Comparison of ENCODE assay signal across 22 cellular contexts in the genomic region with DNA sequence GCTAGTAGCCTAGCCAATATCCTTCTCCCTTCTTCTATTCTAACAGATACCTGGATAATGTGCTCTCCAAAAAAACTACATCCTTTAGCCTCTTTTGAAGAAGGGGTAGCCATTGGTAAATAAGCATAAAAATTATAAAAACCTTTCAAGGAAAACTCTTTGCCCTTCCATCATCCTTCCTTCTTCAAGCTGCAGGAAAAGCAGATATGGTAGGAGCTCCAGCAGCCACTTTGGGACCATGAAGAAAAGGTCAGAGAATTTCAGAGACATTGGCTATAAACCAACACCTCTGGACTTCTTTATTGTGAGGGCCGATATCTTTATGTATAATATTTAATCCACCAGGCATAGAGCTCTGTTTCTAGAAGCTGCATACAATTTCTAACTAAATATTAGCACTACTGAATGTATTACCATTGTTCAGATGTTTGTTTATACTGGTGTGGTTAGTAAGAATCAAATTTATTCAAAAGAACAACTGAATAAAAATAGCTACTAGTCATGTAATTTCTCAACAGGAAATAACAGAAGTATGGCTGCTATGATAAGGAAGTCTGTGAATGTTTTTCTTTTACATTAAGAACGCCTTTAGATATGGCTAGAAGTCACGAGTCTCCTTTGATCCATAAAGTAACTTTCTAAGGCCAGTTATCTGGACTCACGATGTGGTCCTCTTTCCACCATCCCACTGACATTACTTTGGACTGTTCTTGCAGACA. TPM values are rescaled to one million over a fixed set of nuclear protein-coding genes. Genes with fewer than 3 reads are reported as not detected.
DNase-seq lines count a peak whose midpoint lies in the region; ATAC-seq and TF ChIP-seq lines count a peak whose summit lies in the region.
"Had no signal": no experiment of that assay in that cellular context is flagged by ENCODE, and none has a peak within 500 bp of the region (broad histone marks: within the 10 kb centered on the region; RNA-seq: fewer than 3 reads in every experiment).

No MANE protein-coding gene starts in this region.

- peaks cover 0 to 12% (median 7%) of the 10 kb centered on the region in 7 donors for H3K9me3 Mint-ChIP-seq in CD14-positive monocyte
- peaks cover 18% of the 10 kb centered on the region for H3K9me3 Mint-ChIP-seq in mesothelial cell of epicardium
- peaks cover 2 to 9% (median 7%) of the 10 kb centered on the region in 5 donors for H3K9me3 Mint-ChIP-seq in CD8-positive, alpha-beta memory T cell

- POLR2A ChIA-PET in CD8-positive, alpha-beta memory T cell (lab: Charles Lee) = no interaction called here

- H3K27ac ChIP-seq in Karpas-422 (ENCODE audit: low read length) (no peak overlapping the region), brain microvascular endothelial cell (peak overlapping the region; percentile 66)
- no peak overlapping the region for H3K27ac ChIP-seq in CD8-positive, alpha-beta memory T cell (ENCODE audit: low read depth, low read length)
- H3K27ac ChIP-seq: breast epithelium, heart right ventricle, left ventricle myocardium inferior, SK-N-MC had no signal

- no peaks in the 10 kb centered on the region for H3K9me2 ChIP-seq in Karpas-422 (replicated peaks; ENCODE audit: insufficient read depth, low read length)

- H3K4me1 Mint-ChIP-seq in CD14-positive monocyte (peaks cover 24% of the 10 kb centered on the region), mesothelial cell of epicardium (peaks cover 34% of the 10 kb centered on the region)
- H3K4me1 Mint-ChIP-seq in CD8-positive, alpha-beta memory T cell = no peaks in the 10 kb centered on the region
- H3K4me1 Mint-ChIP-seq: activated CD4-positive, alpha-beta memory T cell treated with anti-CD3 and anti-CD28 coated beads, Interleukin-2, amount 10 ng/mL, durations not matched to agents 7 days and 5 days; CD4-positive, alpha-beta memory T cell had no signal

- no peaks in the 10 kb centered on the region; the same call in 1 of the 2 replicates for H3K4me1 ChIP-seq in Karpas-422 (ENCODE audit: low read length)
- no peaks in the 10 kb centered on the region for H3K4me1 ChIP-seq in CD8-positive, alpha-beta memory T cell (ENCODE audit: insufficient read depth, low read length)
- H3K4me1 ChIP-seq: breast epithelium had no signal

- CTCF ChIA-PET in CD8-positive, alpha-beta memory T cell (lab: Charles Lee) = no interaction called here

- TF ChIP-seq CTCF in CD14-positive monocyte (IDR thresholded peaks at IDR 0.05) = no peak
- no peak for TF ChIP-seq CTCF in brain microvascular endothelial cell (IDR thresholded peaks at IDR 0.05; ENCODE audit: low read depth, low read length, missing control alignments)
- no peak for TF ChIP-seq CTCF in mesothelial cell of epicardium (IDR thresholded peaks at IDR 0.05; ENCODE audit: unreplicated experiment)

- H3K4me2 ChIP-seq in Karpas-422 (ENCODE audit: low read depth, low read length, poor library complexity, severe bottlenecking) = no peak overlapping the region

- no peaks in the 10 kb centered on the region for H3K79me2 ChIP-seq in Karpas-422 (ENCODE audit: low read length)

- intact Hi-C loops in CD14-positive monocyte (cut with micrococcal nuclease) = no loop called here

- H3K36me3 Mint-ChIP-seq in CD14-positive monocyte (peaks cover 2 to 3% of the 10 kb centered on the region in 2 donors), mesothelial cell of epicardium (peaks cover 11% of the 10 kb centered on the region)
- peaks cover 0 to 21% (median 1%) of the 10 kb centered on the region in 3 donors for H3K36me3 Mint-ChIP-seq in CD8-positive, alpha-beta memory T cell

- 0 out of 2 replicates have a peak overlapping the region, but pooled peaks have one; percentile 58 for H2AFZ ChIP-seq in Karpas-422 (ENCODE audit: low read length)

- H3K27ac Mint-ChIP-seq in CD14-positive monocyte (peak overlapping the region in 6 of 7 donors; percentile 18 to 79 (median 70)), mesothelial cell of epicardium (peak overlapping the region; percentile 11)
- no peak overlapping the region for H3K27ac Mint-ChIP-seq in CD8-positive, alpha-beta memory T cell
- H3K27ac Mint-ChIP-seq: activated CD4-positive, alpha-beta memory T cell treated with anti-CD3 and anti-CD28 coated beads, Interleukin-2, amount 10 ng/mL, durations not matched to agents 7 days and 5 days; CD4-positive, alpha-beta memory T cell had no signal

- in situ Hi-C loops in brain microvascular endothelial cell (cut with HindIII; ENCODE audit: low pct_ligation_motif_present, low sequenced_read_pairs) = no loop called here

- no peaks in the 10 kb centered on the region for H3K9me3 ChIP-seq in Karpas-422 (ENCODE audit: low read length)
- H3K9me3 ChIP-seq in CD8-positive, alpha-beta memory T cell (ENCODE audit: low read length) = no peaks in the 10 kb centered on the region
- H3K9me3 ChIP-seq: breast epithelium had no signal

- H3K4me3 ChIP-seq in Karpas-422 (ENCODE audit: low read length) = no peak overlapping the region
- H3K4me3 ChIP-seq in brain microvascular endothelial cell (ENCODE audit: low read depth, low read length) = no peak overlapping the region
- no peak overlapping the region for H3K4me3 ChIP-seq in CD8-positive, alpha-beta memory T cell (ENCODE audit: low read length)
- H3K4me3 ChIP-seq: breast epithelium, GM12878, heart right ventricle, left ventricle myocardium inferior, SK-N-MC had no signal

- H3K27me3 Mint-ChIP-seq in CD14-positive monocyte (ENCODE audit: low read depth in 3 of 3) = no peaks in the 10 kb centered on the region
- no peaks in the 10 kb centered on the region for H3K27me3 Mint-ChIP-seq in mesothelial cell of epicardium (ENCODE audit: low read depth)
- H3K27me3 Mint-ChIP-seq in CD8-positive, alpha-beta memory T cell = peaks cover 3 to 6% of the 10 kb centered on the region in 2 donors

- H3K36me3 ChIP-seq in Karpas-422 (ENCODE audit: insufficient read depth, low read length) (no peaks in the 10 kb centered on the region), brain microvascular endothelial cell (replicated peaks) (no peaks in the 10 kb centered on the region)
- H3K36me3 ChIP-seq in CD8-positive, alpha-beta memory T cell (ENCODE audit: insufficient read depth, low read length) = no peaks in the 10 kb centered on the region
- H3K36me3 ChIP-seq: breast epithelium, heart right ventricle had no signal

- H3K4me3 Mint-ChIP-seq in CD14-positive monocyte = peak overlapping the region; percentile 39 to 82
- H3K4me3 Mint-ChIP-seq in mesothelial cell of epicardium = no peak overlapping the region
- H3K4me3 Mint-ChIP-seq in CD8-positive, alpha-beta memory T cell = no peak overlapping the region
- H3K4me3 Mint-ChIP-seq: activated CD4-positive, alpha-beta memory T cell treated with anti-CD3 and anti-CD28 coated beads, Interleukin-2, amount 10 ng/mL, durations not matched to agents 7 days and 5 days; CD4-positive, alpha-beta memory T cell had no signal

- DNase-seq in CD14-positive monocyte (ENCODE audit: low spot score) (no peak), Karpas-422 (no peak), brain microvascular endothelial cell (no peak), mesothelial cell of epicardium (ENCODE audit: low spot score in 2 of 2, unreplicated experiment in 2 of 2) (no peak)
- no peak for DNase-seq in stimulated activated CD4-positive, alpha-beta T cell treated with anti-CD3 and anti-CD28 coated beads, Interleukin-15, amount 100 ng/mL, for 24 hours
- no peak for DNase-seq in CD8-positive, alpha-beta memory T cell
- DNase-seq: activated CD4-positive, alpha-beta memory T cell treated with anti-CD3 and anti-CD28 coated beads, Interleukin-2, amount 10 ng/mL, durations not matched to agents 7 days and 5 days; activated CD4-positive, CD25-positive, alpha-beta regulatory T cell; activated gamma-delta T cell; CD4-positive, alpha-beta memory T cell; heart right ventricle; left ventricle myocardium inferior; NCI-H1105 treated with DMSO at 0.1 percent for 48 hours; NCI-H2107; NCI-H510A; NK-92 treated with Interleukin-12 subunit alpha and Interleukin-12 subunit beta, amount 100 ng/mL, for 24 hours; substantia nigra had no signal

- H3K9ac ChIP-seq in Karpas-422 (ENCODE audit: low read length) = no peak overlapping the region

- H4K20me1 ChIP-seq in Karpas-422 (ENCODE audit: insufficient read depth, low read depth, low read length) = no peaks in the 10 kb centered on the region

- no peak for ATAC-seq in GM21447 (IDR thresholded peaks at IDR 0.05; ENCODE audit: unreplicated experiment)
- ATAC-seq: GM12878, heart right ventricle, sciatic nerve had no signal

- H3K27me3 ChIP-seq in Karpas-422 (ENCODE audit: low read length) = no peaks in the 10 kb centered on the region
- H3K27me3 ChIP-seq in brain microvascular endothelial cell (replicated peaks) = no peaks in the 10 kb centered on the region
- no peaks in the 10 kb centered on the region for H3K27me3 ChIP-seq in CD8-positive, alpha-beta memory T cell (ENCODE audit: insufficient read depth, low read length, poor library complexity, severe bottlenecking)
- H3K27me3 ChIP-seq: breast epithelium, heart right ventricle had no signal

RNA-seq across cellular contexts. Expression of a gene that starts 32.2 kb away (rescaled TPM):
- polyA plus RNA-seq in CD14-positive monocyte = under 1 TPM; 0.04 to 0.08 TPM
- 0.07 and 0.78 TPM in 2 replicates for total RNA-seq in Karpas-422 (2014; rRNA removed; shearing (Covaris generic); ENCODE audit: low replicate concordance)
- total RNA-seq in mesothelial cell of epicardium = 0.86 to 0.97 TPM (median 0.89 TPM) in 3 replicates
- total RNA-seq in CD8-positive, alpha-beta memory T cell = under 1 TPM; 0.22 to 0.24 TPM
- polyA plus RNA-seq in CD8-positive, alpha-beta memory T cell = 0.24 TPM

RNA-seq across cellular contexts. Expression of a gene that starts 46.7 kb away (rescaled TPM):
- 10 to 100 TPM; 17.5 to 17.8 TPM for polyA plus RNA-seq in CD14-positive monocyte
- total RNA-seq in Karpas-422 (2014; rRNA removed; shearing (Covaris generic); ENCODE audit: low replicate concordance) = 47.9 and 80.2 TPM in 2 replicates
- 36.4 to 41.3 TPM (median 40.8 TPM) in 3 replicates for total RNA-seq in mesothelial cell of epicardium
- total RNA-seq in CD8-positive, alpha-beta memory T cell = 10 to 100 TPM; 58.5 to 58.7 TPM
- polyA plus RNA-seq in CD8-positive, alpha-beta memory T cell = 55.8 TPM

Comparison
In these comparisons a context has a peak if more than half of its experiments do, and no peak if none do; other contexts are left out.
1. H3K27ac Mint-ChIP-seq: peak in CD14-positive monocyte (6 of 7) and mesothelial cell of epicardium (single experiment); none in CD8-positive, alpha-beta memory T cell (0 of 8).
2. H3K4me3 Mint-ChIP-seq: peak in CD14-positive monocyte (2 of 2); none in mesothelial cell of epicardium (single experiment) and CD8-positive, alpha-beta memory T cell (0 of 7).